ENCODE assay signal across 13 cellular contexts in the genomic region with DNA sequence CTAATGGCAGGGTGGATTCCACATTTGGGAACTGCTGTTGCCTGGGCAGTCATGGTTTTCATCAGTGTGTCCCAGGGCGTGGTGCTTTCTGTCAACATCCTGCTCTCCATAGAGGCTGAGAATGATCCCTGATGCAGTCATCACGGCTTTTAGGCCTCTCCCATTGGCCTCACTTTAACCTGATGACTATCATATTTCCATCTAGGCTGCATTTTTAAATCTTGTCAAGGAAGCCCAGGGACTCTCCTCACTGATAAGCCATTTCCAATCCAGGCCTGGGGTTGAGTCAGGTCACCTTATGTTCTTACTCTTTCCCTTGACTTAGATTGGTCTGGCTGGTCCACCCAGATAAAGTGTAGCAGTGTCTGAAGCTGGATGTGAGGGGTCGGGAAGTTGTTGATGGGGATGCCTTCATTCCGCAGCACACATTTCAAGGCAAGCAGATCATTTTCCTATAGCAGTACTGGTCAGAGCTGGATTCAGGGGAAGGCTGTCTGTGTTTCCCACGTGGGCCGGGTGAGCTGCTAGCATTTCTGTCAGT.
DNase-seq lines count a peak whose midpoint lies in the region; TF ChIP-seq lines count a peak whose summit lies in the region.
"Had no signal": no experiment of that assay in that cellular context is flagged by ENCODE, and none has a peak within 500 bp of the region (broad histone marks: within the 10 kb centered on the region; RNA-seq: fewer than 3 reads in every experiment).

No MANE protein-coding gene starts in this region.

- no peak overlapping the region for H3K23ac ChIP-seq in mesenchymal stem cell (ENCODE audit: low read length in 2 of 2)

- H3K4me2 ChIP-seq in mesenchymal stem cell (ENCODE audit: low read length, poor library complexity, severe bottlenecking): no peak overlapping the region
- H3K4me2 ChIP-seq: neural progenitor cell had no signal

- no peak overlapping the region for H2BK12ac ChIP-seq in mesenchymal stem cell (ENCODE audit: low read length in 2 of 2)

- TF ChIP-seq CTCF in esophagus muscularis mucosa (IDR thresholded peaks at IDR 0.05): no peak
- TF ChIP-seq CTCF in coronary artery (IDR thresholded peaks at IDR 0.05): no peak

- H3K14ac ChIP-seq in mesenchymal stem cell (ENCODE audit: low read length in 2 of 2): no peak overlapping the region

- H3K18ac ChIP-seq in mesenchymal stem cell (ENCODE audit: low read depth in 1 of 2, low read length in 2 of 2): no peak overlapping the region

- H3K79me1 ChIP-seq in mesenchymal stem cell (replicated peaks; ENCODE audit: low read length, poor library complexity, severe bottlenecking): peaks cover 21% of the 10 kb centered on the region

- no peak overlapping the region for H2BK120ac ChIP-seq in mesenchymal stem cell (ENCODE audit: low read depth, low read length)

- no peaks in the 10 kb centered on the region for H3K9me3 Mint-ChIP-seq in activated CD4-positive, alpha-beta T cell treated with anti-CD3 and anti-CD28 coated beads, Interleukin-2, amount 10 ng/mL, durations not matched to agents 24 days and 14 days
- H3K9me3 Mint-ChIP-seq: activated T-helper 17 cell treated with anti-CD3 and anti-CD28 coated beads, Interleukin-2, amount 50 U/mL, for 72 hours; neural progenitor cell had no signal

- H3K4ac ChIP-seq in mesenchymal stem cell (ENCODE audit: low read depth in 1 of 2, low read length in 2 of 2): no peak overlapping the region

- no peak overlapping the region for H2AK5ac ChIP-seq in mesenchymal stem cell (ENCODE audit: low read length, severe bottlenecking)

- H3K36me3 ChIP-seq in esophagus muscularis mucosa (no peaks in the 10 kb centered on the region), mesenchymal stem cell (ENCODE audit: control insufficient read depth in 1 of 2, insufficient read depth in 2 of 2, low read depth in 1 of 2, low read length in 2 of 2) (no peaks in the 10 kb centered on the region)
- H3K36me3 ChIP-seq: breast epithelium, neural progenitor cell had no signal

- no peak overlapping the region for H3K4me3 Mint-ChIP-seq in activated CD4-positive, alpha-beta T cell treated with anti-CD3 and anti-CD28 coated beads, Interleukin-2, amount 10 ng/mL, durations not matched to agents 24 days and 14 days
- H3K4me3 Mint-ChIP-seq: activated T-helper 17 cell treated with anti-CD3 and anti-CD28 coated beads, Interleukin-2, amount 50 U/mL, for 72 hours; neural progenitor cell had no signal

- H3K9ac ChIP-seq in mesenchymal stem cell (ENCODE audit: low read length): peak overlapping the region; percentile 57
- H3K9ac ChIP-seq: neural progenitor cell had no signal

- H4K8ac ChIP-seq in mesenchymal stem cell (ENCODE audit: low read length): no peak overlapping the region

- H4K91ac ChIP-seq in mesenchymal stem cell (ENCODE audit: low read length): no peak overlapping the region

- no peaks in the 10 kb centered on the region for H3K36me3 Mint-ChIP-seq in activated CD4-positive, alpha-beta T cell treated with anti-CD3 and anti-CD28 coated beads, Interleukin-2, amount 10 ng/mL, durations not matched to agents 24 days and 14 days (ENCODE audit: low read depth)
- H3K36me3 Mint-ChIP-seq: neural progenitor cell had no signal

- no peak overlapping the region for H2BK15ac ChIP-seq in mesenchymal stem cell (ENCODE audit: low read depth, poor library complexity, severe bottlenecking)

- H3K9me3 ChIP-seq in esophagus muscularis mucosa: no peaks in the 10 kb centered on the region
- no peaks in the 10 kb centered on the region for H3K9me3 ChIP-seq in mesenchymal stem cell (ENCODE audit: control insufficient read depth, low read length)
- H3K9me3 ChIP-seq: breast epithelium had no signal

- TF ChIP-seq EP300 in esophagus muscularis mucosa (IDR thresholded peaks at IDR 0.05): no peak

- TF ChIP-seq POLR2A in esophagus muscularis mucosa (IDR thresholded peaks at IDR 0.05; ENCODE audit: low read depth): no peak

- no peaks in the 10 kb centered on the region for H3K4me1 Mint-ChIP-seq in activated CD4-positive, alpha-beta T cell treated with anti-CD3 and anti-CD28 coated beads, Interleukin-2, amount 10 ng/mL, durations not matched to agents 24 days and 14 days
- H3K4me1 Mint-ChIP-seq: activated T-helper 17 cell treated with anti-CD3 and anti-CD28 coated beads, Interleukin-2, amount 50 U/mL, for 72 hours had no signal

- 75% methylated on average over 6 of the region's 6 CpGs for WGBS in esophagus muscularis mucosa
- 69% methylated on average over 6 of the region's 6 CpGs for WGBS in mesenchymal stem cell

- no peak overlapping the region for H2BK5ac ChIP-seq in mesenchymal stem cell (ENCODE audit: low read depth, low read length, poor library complexity, severe bottlenecking)

- DNase-seq in AG08395 (ENCODE audit: low spot score): peak; percentile 78
- DNase-seq in NCI-H526 treated with DMSO at 0.1 percent for 48 hours (lab: John Stamatoyannopoulos, UW): peak; percentile 40
- no peak for DNase-seq in esophagus muscularis mucosa (ENCODE audit: extremely low spot score)
- no peak for DNase-seq in mesenchymal stem cell
- no peak for DNase-seq in coronary artery (ENCODE audit: low spot score)
- no peak for DNase-seq in SKM-1 (lab: John Stamatoyannopoulos, UW; ENCODE audit: unreplicated experiment)
- DNase-seq in activated CD4-positive, alpha-beta T cell treated with anti-CD3 and anti-CD28 coated beads, Interleukin-2, amount 10 ng/mL, durations not matched to agents 24 days and 14 days: no peak
- no peak for DNase-seq in midbrain (lab: John Stamatoyannopoulos, UW)
- DNase-seq: AML-193, NCI-H510A treated with DMSO at 0.1 percent for 48 hours had no signal

- H3K4me1 ChIP-seq in esophagus muscularis mucosa: peaks cover 0 to 78% (median 47%) of the 10 kb centered on the region in 4 donors
- peaks cover 3% of the 10 kb centered on the region for H3K4me1 ChIP-seq in mesenchymal stem cell (ENCODE audit: control insufficient read depth, insufficient read depth, low read depth, low read length)

- intact Hi-C loops in esophagus muscularis mucosa (cut with DNase I): no loop called here
- intact Hi-C loops in activated CD4-positive, alpha-beta T cell treated with anti-CD3 and anti-CD28 coated beads, Interleukin-2, amount 10 ng/mL, durations not matched to agents 24 days and 14 days (cut with micrococcal nuclease): no loop called here

- peak overlapping the region in 3 of 4 donors; percentile 11 to 42 (median 39) for H3K27ac ChIP-seq in esophagus muscularis mucosa (replicated peaks in 1 of 4)
- H3K27ac ChIP-seq in mesenchymal stem cell (ENCODE audit: low read length, poor library complexity, severe bottlenecking): no peak overlapping the region
- H3K27ac ChIP-seq in coronary artery: peak overlapping the region in 1 of 2 donors; percentile 64
- H3K27ac ChIP-seq: neural progenitor cell had no signal

- no peak overlapping the region for H3K4me3 ChIP-seq in esophagus muscularis mucosa
- no peak overlapping the region for H3K4me3 ChIP-seq in mesenchymal stem cell (ENCODE audit: insufficient read depth in 1 of 2, low read depth in 1 of 2, low read length in 2 of 2)
- no peak overlapping the region for H3K4me3 ChIP-seq in coronary artery
- H3K4me3 ChIP-seq: breast epithelium, neural progenitor cell had no signal

- H3K27me3 ChIP-seq in esophagus muscularis mucosa (no peaks in the 10 kb centered on the region), mesenchymal stem cell (ENCODE audit: control insufficient read depth in 1 of 2, insufficient read depth in 1 of 2, low read length in 2 of 2) (no peaks in the 10 kb centered on the region)
- H3K27me3 ChIP-seq: breast epithelium, neural progenitor cell had no signal

- H3K27ac Mint-ChIP-seq in activated CD4-positive, alpha-beta T cell treated with anti-CD3 and anti-CD28 coated beads, Interleukin-2, amount 10 ng/mL, durations not matched to agents 24 days and 14 days: no peak overlapping the region
- H3K27ac Mint-ChIP-seq: activated T-helper 17 cell treated with anti-CD3 and anti-CD28 coated beads, Interleukin-2, amount 50 U/mL, for 72 hours; neural progenitor cell had no signal

- H3K27me3 Mint-ChIP-seq in activated CD4-positive, alpha-beta T cell treated with anti-CD3 and anti-CD28 coated beads, Interleukin-2, amount 10 ng/mL, durations not matched to agents 24 days and 14 days: no peaks in the 10 kb centered on the region
- H3K27me3 Mint-ChIP-seq: activated T-helper 17 cell treated with anti-CD3 and anti-CD28 coated beads, Interleukin-2, amount 50 U/mL, for 72 hours had no signal

- no peak overlapping the region for H2AFZ ChIP-seq in mesenchymal stem cell (ENCODE audit: low read depth, low read length)
- H2AFZ ChIP-seq: neural progenitor cell had no signal

Comparison
In these comparisons a context has a peak if more than half of its experiments do, and no peak if none do; other contexts are left out.
1. DNase-seq: peak in AG08395 (single experiment) and NCI-H526 treated with DMSO at 0.1 percent for 48 hours (single experiment); none in esophagus muscularis mucosa (single experiment), mesenchymal stem cell (single experiment), coronary artery (single experiment), SKM-1 (single experiment), activated CD4-positive, alpha-beta T cell treated with anti-CD3 and anti-CD28 coated beads, Interleukin-2, amount 10 ng/mL, durations not matched to agents 24 days and 14 days (single experiment) and midbrain (single experiment).